In the genomic region with DNA sequence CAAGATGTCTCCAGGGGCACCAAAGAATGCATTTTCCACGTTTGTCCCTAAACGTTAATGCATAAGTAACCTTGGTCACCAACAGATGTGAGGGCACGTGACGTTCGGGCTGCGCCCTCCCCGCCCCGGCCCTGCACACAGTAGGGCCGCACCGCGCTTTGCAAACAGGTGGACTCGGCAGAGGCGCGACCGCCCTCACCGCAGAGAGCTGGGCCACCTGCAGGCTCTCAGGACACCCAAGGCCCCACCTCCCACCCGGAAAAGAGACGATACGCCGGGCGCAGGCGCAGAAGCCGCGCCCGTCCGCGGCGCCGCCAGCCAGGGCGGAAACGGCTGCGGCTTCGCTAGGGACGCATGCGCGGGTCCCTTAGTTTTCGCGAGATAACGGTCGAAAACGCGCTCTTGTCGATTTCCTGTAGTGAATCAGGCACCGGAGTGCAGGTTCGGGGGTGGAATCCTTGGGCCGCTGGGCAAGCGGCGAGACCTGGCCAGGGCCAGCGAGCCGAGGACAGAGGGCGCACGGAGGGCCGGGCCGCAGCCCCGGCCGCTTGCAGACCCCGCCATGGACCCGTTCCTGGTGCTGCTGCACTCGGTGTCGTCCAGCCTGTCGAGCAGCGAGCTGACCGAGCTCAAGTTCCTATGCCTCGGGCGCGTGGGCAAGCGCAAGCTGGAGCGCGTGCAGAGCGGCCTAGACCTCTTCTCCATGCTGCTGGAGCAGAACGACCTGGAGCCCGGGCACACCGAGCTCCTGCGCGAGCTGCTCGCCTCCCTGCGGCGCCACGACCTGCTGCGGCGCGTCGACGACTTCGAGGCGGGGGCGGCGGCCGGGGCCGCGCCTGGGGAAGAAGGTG, we compare ENCODE assay signal across 8 cellular contexts. TPM values are rescaled to one million over a fixed set of nuclear protein-coding genes. Genes with fewer than 3 reads are reported as not detected.
DNase-seq lines count a peak whose midpoint lies in the region; ATAC-seq and TF ChIP-seq lines count a peak whose summit lies in the region.

A gene with protein sequence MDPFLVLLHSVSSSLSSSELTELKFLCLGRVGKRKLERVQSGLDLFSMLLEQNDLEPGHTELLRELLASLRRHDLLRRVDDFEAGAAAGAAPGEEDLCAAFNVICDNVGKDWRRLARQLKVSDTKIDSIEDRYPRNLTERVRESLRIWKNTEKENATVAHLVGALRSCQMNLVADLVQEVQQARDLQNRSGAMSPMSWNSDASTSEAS (plus strand): TSS at position 399 of the 851 bp plus-strand sequence. CDS start 164 bp downstream, at position 563.

- H3K4me3 ChIP-seq in HUES48 (ENCODE audit: low read depth, low read length) (peak within 1 kb of the TSS; percentile 94), OCI-LY3 (ENCODE audit: low read length) (peak within 1 kb of the TSS; percentile 93)

- peaks cover 45% of the 10 kb centered on the region for H3K79me2 ChIP-seq in OCI-LY3 (ENCODE audit: low read length)

- H3K27me3 ChIP-seq in HUES48 (ENCODE audit: control insufficient read depth, insufficient read depth, low read length) = no peaks in the 10 kb centered on the region
- peaks cover 4% of the 10 kb centered on the region; the same call in 1 of the 2 replicates for H3K27me3 ChIP-seq in OCI-LY3 (ENCODE audit: low read depth, low read length)

- H2AFZ ChIP-seq in OCI-LY3 (ENCODE audit: low read depth, low read length) = peak within 1 kb of the TSS; percentile 81

- H3K9me3 ChIP-seq in HUES48 (ENCODE audit: control insufficient read depth, insufficient read depth, low read length) (no peaks in the 10 kb centered on the region), OCI-LY3 (ENCODE audit: insufficient read depth, low read length) (no peaks in the 10 kb centered on the region)

- H3K27ac ChIP-seq in HUES48 (ENCODE audit: low read depth, low read length) = peak within 1 kb of the TSS; percentile 94
- H3K27ac ChIP-seq in OCI-LY3 (ENCODE audit: low read length) = peak within 1 kb of the TSS; percentile 69
- peak within 1 kb of the TSS; percentile 98 for H3K27ac ChIP-seq in epithelial cell of prostate

- no peak for TF ChIP-seq CTCF in OCI-LY3 (IDR thresholded peaks at IDR 0.05; ENCODE audit: low read depth, low read length)

- DNase-seq in COR-L47 (lab: John Stamatoyannopoulos, UW) (peak; percentile 94), activated T-cell treated with anti-CD3 and anti-CD28 coated beads for 24 hours (ENCODE audit: low read depth) (peak; percentile 86), epithelial cell of prostate (ENCODE audit: low read depth, low spot score) (peak; percentile 63), mucosa of gallbladder (ENCODE audit: low spot score) (peak; percentile 94)
- peak; percentile 85 for DNase-seq in stimulated activated CD8-positive, alpha-beta memory T cell treated with anti-CD3 and anti-CD28 coated beads, Interleukin-4, amount 100 ng/mL, for 24 hours (ENCODE audit: low read depth)

- peak; percentile 48 for ATAC-seq in GM21360 (IDR thresholded peaks at IDR 0.05; ENCODE audit: unreplicated experiment)

- H3K36me3 ChIP-seq in HUES48 (ENCODE audit: control insufficient read depth, insufficient read depth, low read length) (peaks cover 35% of the 10 kb centered on the region), OCI-LY3 (replicated peaks; ENCODE audit: low read depth, low read length) (peaks cover 36% of the 10 kb centered on the region)

- peak within 1 kb of the TSS; percentile 88 for H3K9ac ChIP-seq in HUES48 (ENCODE audit: low read depth, low read length)
- peak within 1 kb of the TSS; percentile 95 for H3K9ac ChIP-seq in OCI-LY3 (ENCODE audit: low read length)

- peaks cover 37% of the 10 kb centered on the region for H4K20me1 ChIP-seq in OCI-LY3 (ENCODE audit: insufficient read depth, low read length)

- peaks cover 11% of the 10 kb centered on the region for H3K4me1 ChIP-seq in HUES48 (ENCODE audit: control insufficient read depth, insufficient read depth, low read length)
- peaks cover 12% of the 10 kb centered on the region for H3K4me1 ChIP-seq in OCI-LY3 (ENCODE audit: low read length)

- H3K4me2 ChIP-seq in OCI-LY3 (ENCODE audit: low read length) = peak within 1 kb of the TSS; percentile 96

RNA-seq across cellular contexts. Expression of the gene that starts here (rescaled TPM):
- total RNA-seq in mucosa of gallbladder = 32.7 TPM

Comparison
In these comparisons a context has a peak if more than half of its experiments do, and no peak if none do; other contexts are left out.
1. Peak in every context shown above with its lines: DNase-seq, ATAC-seq, H3K4me3 ChIP-seq and H3K27ac ChIP-seq.